16 cellular contexts compared by ENCODE assay signal in genomic region chr4:104344342-104344980, GRCh38.
A peak's percentile ranks its signal among the peaks of the same experiment; 100 is the strongest.
DNase-seq lines count a peak whose midpoint lies in the region; ATAC-seq and TF ChIP-seq lines count a peak whose summit lies in the region.
"Had no signal": no experiment of that assay in that cellular context is flagged by ENCODE, and none has a peak within 500 bp of the region (broad histone marks: within the 10 kb centered on the region; RNA-seq: fewer than 3 reads in every experiment).

No MANE protein-coding gene starts in this region.

- H3K4me1 Mint-ChIP-seq in naive thymus-derived CD4-positive, alpha-beta T cell = no peaks in the 10 kb centered on the region
- no peaks in the 10 kb centered on the region for H3K4me1 Mint-ChIP-seq in stimulated activated effector memory CD8-positive, alpha-beta T cell treated with anti-CD3 and anti-CD28 coated beads, Interleukin-12 subunit alpha, Interleukin-12 subunit beta, amount 100 ng/mL, for 72 hours
- H3K4me1 Mint-ChIP-seq: CD14-positive monocyte had no signal

- H3K27ac ChIP-seq in naive thymus-derived CD4-positive, alpha-beta T cell (ENCODE audit: low read depth, low read length) = no peak overlapping the region
- no peak overlapping the region for H3K27ac ChIP-seq in dorsolateral prefrontal cortex

- CTCF ChIA-PET in naive thymus-derived CD4-positive, alpha-beta T cell (lab: Charles Lee) = no interaction called here

- TF ChIP-seq CTCF in dorsolateral prefrontal cortex (IDR thresholded peaks at IDR 0.05 in 54 of 56, conservative IDR thresholded peaks at IDR 0.05 in 2 of 56; ENCODE audit: low read depth in 1 of 56, partially characterized antibody in 56 of 56) = no peak

- H3K9me3 Mint-ChIP-seq in naive thymus-derived CD4-positive, alpha-beta T cell = peaks cover 1 to 17% (median 4%) of the 10 kb centered on the region in 11 donors
- peaks cover 3% of the 10 kb centered on the region for H3K9me3 Mint-ChIP-seq in stimulated activated effector memory CD8-positive, alpha-beta T cell treated with anti-CD3 and anti-CD28 coated beads, Interleukin-12 subunit alpha, Interleukin-12 subunit beta, amount 100 ng/mL, for 72 hours

- H3K4me3 ChIP-seq in naive thymus-derived CD4-positive, alpha-beta T cell (ENCODE audit: low read length) = no peak overlapping the region
- H3K4me3 ChIP-seq in dorsolateral prefrontal cortex = no peak overlapping the region

- H3K4me1 ChIP-seq in naive thymus-derived CD4-positive, alpha-beta T cell (ENCODE audit: control insufficient read depth in 2 of 2, insufficient read depth in 2 of 2, low read length in 2 of 2) = no peaks in the 10 kb centered on the region

- H3K27ac Mint-ChIP-seq in naive thymus-derived CD4-positive, alpha-beta T cell = no peak overlapping the region
- H3K27ac Mint-ChIP-seq in stimulated activated effector memory CD8-positive, alpha-beta T cell treated with anti-CD3 and anti-CD28 coated beads, Interleukin-12 subunit alpha, Interleukin-12 subunit beta, amount 100 ng/mL, for 72 hours = no peak overlapping the region
- H3K27ac Mint-ChIP-seq: CD14-positive monocyte; CD8-positive, alpha-beta T cell; HFFc6 had no signal

- H3K36me3 Mint-ChIP-seq in naive thymus-derived CD4-positive, alpha-beta T cell = peaks cover 0 to 4% (median 0%) of the 10 kb centered on the region in 5 donors
- no peaks in the 10 kb centered on the region for H3K36me3 Mint-ChIP-seq in stimulated activated effector memory CD8-positive, alpha-beta T cell treated with anti-CD3 and anti-CD28 coated beads, Interleukin-12 subunit alpha, Interleukin-12 subunit beta, amount 100 ng/mL, for 72 hours
- H3K36me3 Mint-ChIP-seq: CD14-positive monocyte; CD8-positive, alpha-beta T cell had no signal

- no peaks in the 10 kb centered on the region for H3K27me3 ChIP-seq in naive thymus-derived CD4-positive, alpha-beta T cell (ENCODE audit: control insufficient read depth in 2 of 2, insufficient read depth in 2 of 2, low read length in 2 of 2)
- H3K27me3 ChIP-seq in dorsolateral prefrontal cortex = peaks cover 0 to 4% (median 0%) of the 10 kb centered on the region in 45 donors

- DNase-seq in naive thymus-derived CD4-positive, alpha-beta T cell = no peak
- no peak for DNase-seq in stimulated activated effector memory CD8-positive, alpha-beta T cell treated with anti-CD3 and anti-CD28 coated beads, Interleukin-12 subunit alpha, Interleukin-12 subunit beta, amount 100 ng/mL, for 72 hours (ENCODE audit: low spot score in 2 of 2)
- no peak for DNase-seq in dorsolateral prefrontal cortex
- no peak for DNase-seq in AG08395 (ENCODE audit: low spot score)
- no peak for DNase-seq in NCI-H446 (lab: John Stamatoyannopoulos, UW)
- DNase-seq in dedifferentiated amniotic fluid mesenchymal stem cell (ENCODE audit: extremely low spot score) = no peak
- DNase-seq: CD8-positive, alpha-beta T cell; COR-L47; DMS153; DMS79 treated with DMSO at 0.1 percent for 48 hours; EL; HCEC 1CT; HFFc6 had no signal

- no peak overlapping the region for H3K4me3 Mint-ChIP-seq in naive thymus-derived CD4-positive, alpha-beta T cell
- H3K4me3 Mint-ChIP-seq in stimulated activated effector memory CD8-positive, alpha-beta T cell treated with anti-CD3 and anti-CD28 coated beads, Interleukin-12 subunit alpha, Interleukin-12 subunit beta, amount 100 ng/mL, for 72 hours = no peak overlapping the region
- H3K4me3 Mint-ChIP-seq: CD14-positive monocyte; CD8-positive, alpha-beta T cell; HFFc6 had no signal

- peaks cover 0 to 4% (median 0%) of the 10 kb centered on the region in 5 donors for H3K27me3 Mint-ChIP-seq in naive thymus-derived CD4-positive, alpha-beta T cell

- TF ChIP-seq EP300 in Ishikawa (IDR thresholded peaks at IDR 0.05; ENCODE audit: borderline replicate concordance) = no peak

- H3K36me3 ChIP-seq in naive thymus-derived CD4-positive, alpha-beta T cell (ENCODE audit: control insufficient read depth in 2 of 3, insufficient read depth in 3 of 3, low read length in 3 of 3) = no peaks in the 10 kb centered on the region

- peak; percentile 26 for ATAC-seq in esophagus mucosa
- peak; percentile 24 for ATAC-seq in naive thymus-derived CD4-positive, alpha-beta T cell
- ATAC-seq in stimulated activated effector memory CD8-positive, alpha-beta T cell treated with anti-CD3 and anti-CD28 coated beads, Interleukin-12 subunit alpha, Interleukin-12 subunit beta, amount 100 ng/mL, for 72 hours = peak; percentile 43
- ATAC-seq: CD8-positive, alpha-beta T cell had no signal

- POLR2A ChIA-PET in naive thymus-derived CD4-positive, alpha-beta T cell (lab: Charles Lee) = no interaction called here

- H3K9me3 ChIP-seq in naive thymus-derived CD4-positive, alpha-beta T cell (ENCODE audit: control insufficient read depth in 2 of 3, low read length in 3 of 3) = peaks cover 0 to 4% (median 0%) of the 10 kb centered on the region in 3 experiments

- intact Hi-C loops in naive thymus-derived CD4-positive, alpha-beta T cell (cut with micrococcal nuclease) = no loop called here
- intact Hi-C loops in dorsolateral prefrontal cortex (cut with DNase I) = no loop called here

- TF ChIP-seq RAD21 in Ishikawa (IDR thresholded peaks at IDR 0.05; ENCODE audit: low read depth) = no peak

TF ChIP-seq in Ishikawa, 13 proteins besides CTCF, POLR2A, EP300 and RAD21:
- TF ChIP-seq FOXM1 (IDR thresholded peaks at IDR 0.05; ENCODE audit: borderline replicate concordance, low read depth) (no peak), CREB1 (IDR thresholded peaks at IDR 0.05; ENCODE audit: low read depth) (no peak), TCF12 (IDR thresholded peaks at IDR 0.05; ENCODE audit: low read depth) (peak; percentile 20; the same call in 1 of the 2 replicates)
- TF ChIP-seq, protein P1, sequence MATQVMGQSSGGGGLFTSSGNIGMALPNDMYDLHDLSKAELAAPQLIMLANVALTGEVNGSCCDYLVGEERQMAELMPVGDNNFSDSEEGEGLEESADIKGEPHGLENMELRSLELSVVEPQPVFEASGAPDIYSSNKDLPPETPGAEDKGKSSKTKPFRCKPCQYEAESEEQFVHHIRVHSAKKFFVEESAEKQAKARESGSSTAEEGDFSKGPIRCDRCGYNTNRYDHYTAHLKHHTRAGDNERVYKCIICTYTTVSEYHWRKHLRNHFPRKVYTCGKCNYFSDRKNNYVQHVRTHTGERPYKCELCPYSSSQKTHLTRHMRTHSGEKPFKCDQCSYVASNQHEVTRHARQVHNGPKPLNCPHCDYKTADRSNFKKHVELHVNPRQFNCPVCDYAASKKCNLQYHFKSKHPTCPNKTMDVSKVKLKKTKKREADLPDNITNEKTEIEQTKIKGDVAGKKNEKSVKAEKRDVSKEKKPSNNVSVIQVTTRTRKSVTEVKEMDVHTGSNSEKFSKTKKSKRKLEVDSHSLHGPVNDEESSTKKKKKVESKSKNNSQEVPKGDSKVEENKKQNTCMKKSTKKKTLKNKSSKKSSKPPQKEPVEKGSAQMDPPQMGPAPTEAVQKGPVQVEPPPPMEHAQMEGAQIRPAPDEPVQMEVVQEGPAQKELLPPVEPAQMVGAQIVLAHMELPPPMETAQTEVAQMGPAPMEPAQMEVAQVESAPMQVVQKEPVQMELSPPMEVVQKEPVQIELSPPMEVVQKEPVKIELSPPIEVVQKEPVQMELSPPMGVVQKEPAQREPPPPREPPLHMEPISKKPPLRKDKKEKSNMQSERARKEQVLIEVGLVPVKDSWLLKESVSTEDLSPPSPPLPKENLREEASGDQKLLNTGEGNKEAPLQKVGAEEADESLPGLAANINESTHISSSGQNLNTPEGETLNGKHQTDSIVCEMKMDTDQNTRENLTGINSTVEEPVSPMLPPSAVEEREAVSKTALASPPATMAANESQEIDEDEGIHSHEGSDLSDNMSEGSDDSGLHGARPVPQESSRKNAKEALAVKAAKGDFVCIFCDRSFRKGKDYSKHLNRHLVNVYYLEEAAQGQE (IDR thresholded peaks at IDR 0.05; ENCODE audit: low read depth) = no peak
- TF ChIP-seq, protein P2, sequence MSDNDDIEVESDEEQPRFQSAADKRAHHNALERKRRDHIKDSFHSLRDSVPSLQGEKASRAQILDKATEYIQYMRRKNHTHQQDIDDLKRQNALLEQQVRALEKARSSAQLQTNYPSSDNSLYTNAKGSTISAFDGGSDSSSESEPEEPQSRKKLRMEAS (IDR thresholded peaks at IDR 0.05) = no peak
